Comparison of ENCODE assay signal across 9 cellular contexts in genomic region chr15:96321422-96322391, GRCh38. TPM values are rescaled to one million over a fixed set of nuclear protein-coding genes. Genes with fewer than 3 reads are reported as not detected.
DNase-seq lines count a peak whose midpoint lies in the region; ATAC-seq and TF ChIP-seq lines count a peak whose summit lies in the region.
"Had no signal": no experiment of that assay in that cellular context is flagged by ENCODE, and none has a peak within 500 bp of the region (broad histone marks: within the 10 kb centered on the region; RNA-seq: fewer than 3 reads in every experiment).

No MANE protein-coding gene starts in this region.

- no peak overlapping the region for H3K23ac ChIP-seq in mesendoderm (ENCODE audit: low read length)

- H3K4me3 ChIP-seq in MM.1S (ENCODE audit: low read length) (peak overlapping the region; percentile 60), mesendoderm (ENCODE audit: low read length) (no peak overlapping the region)

- no peak overlapping the region for H2BK15ac ChIP-seq in mesendoderm (replicated peaks; ENCODE audit: low read depth)

- H3K79me2 ChIP-seq in MM.1S (ENCODE audit: low read length) (no peaks in the 10 kb centered on the region), mesendoderm (ENCODE audit: control insufficient read depth, insufficient read depth, low read length) (no peaks in the 10 kb centered on the region)

- intact Hi-C loops in natural killer cell (cut with micrococcal nuclease) = no loop called here

- H2AFZ ChIP-seq in MM.1S (ENCODE audit: low read length) = peak overlapping the region; percentile 47

- peak; percentile 40 for ATAC-seq in esophagus mucosa
- no peak for ATAC-seq in natural killer cell
- no peak for ATAC-seq in activated CD4-positive, CD25-positive, alpha-beta regulatory T cell treated with anti-CD3 and anti-CD28 coated beads, Interleukin-2, amount 50 U/mL, for 24 hours

- H3K4me1 Mint-ChIP-seq in type B pancreatic cell (ENCODE audit: unreplicated experiment) (peaks cover 47% of the 10 kb centered on the region), natural killer cell (peaks cover 3 to 5% of the 10 kb centered on the region in 2 donors)

- no peaks in the 10 kb centered on the region for H4K20me1 ChIP-seq in MM.1S (ENCODE audit: insufficient read depth, low read length)

- H4K5ac ChIP-seq in mesendoderm (ENCODE audit: low read length) = no peak overlapping the region

- H3K4me3 Mint-ChIP-seq in type B pancreatic cell = peak overlapping the region; percentile 91
- no peak overlapping the region for H3K4me3 Mint-ChIP-seq in natural killer cell
- H3K4me3 Mint-ChIP-seq: T-helper 1 cell treated with Interleukin-12 subunit alpha and Interleukin-12 subunit beta and Interleukin-4 antibody, amounts not matched to agents 30 μg/mL and 1 μg/mL, for 36 hours had no signal

- no peak overlapping the region for H3K18ac ChIP-seq in mesendoderm (ENCODE audit: low read length)

- no peak overlapping the region for H3K4ac ChIP-seq in mesendoderm (ENCODE audit: low read depth, low read length)

- no peaks in the 10 kb centered on the region for H3K9me3 Mint-ChIP-seq in type B pancreatic cell
- no peaks in the 10 kb centered on the region for H3K9me3 Mint-ChIP-seq in natural killer cell
- H3K9me3 Mint-ChIP-seq: T-helper 1 cell treated with Interleukin-12 subunit alpha and Interleukin-12 subunit beta and Interleukin-4 antibody, amounts not matched to agents 30 μg/mL and 1 μg/mL, for 36 hours had no signal

- H3K9ac ChIP-seq in MM.1S (ENCODE audit: low read length) = peak overlapping the region; percentile 23; the same call in 1 of the 2 replicates
- no peak overlapping the region for H3K9ac ChIP-seq in mesendoderm (ENCODE audit: low read length)

- H2BK120ac ChIP-seq in mesendoderm (ENCODE audit: low read depth, low read length) = no peak overlapping the region

- no peaks in the 10 kb centered on the region for H3K79me1 ChIP-seq in mesendoderm (ENCODE audit: low read length)

- H3K36me3 ChIP-seq in MM.1S (replicated peaks; ENCODE audit: insufficient read depth, low read length) = no peaks in the 10 kb centered on the region
- no peaks in the 10 kb centered on the region for H3K36me3 ChIP-seq in mesendoderm (ENCODE audit: control insufficient read depth, insufficient read depth, low read length)

- H3K27ac Mint-ChIP-seq in type B pancreatic cell (peak overlapping the region; percentile 96), natural killer cell (no peak overlapping the region)
- H3K27ac Mint-ChIP-seq: T-helper 1 cell treated with Interleukin-12 subunit alpha and Interleukin-12 subunit beta and Interleukin-4 antibody, amounts not matched to agents 30 μg/mL and 1 μg/mL, for 36 hours had no signal

- H3K27me3 Mint-ChIP-seq in type B pancreatic cell (peaks cover 52% of the 10 kb centered on the region), natural killer cell (ENCODE audit: low read depth in 2 of 2) (peaks cover 66 to 80% of the 10 kb centered on the region in 2 donors)

- H3K4me1 ChIP-seq in MM.1S (ENCODE audit: low read length) (peaks cover 5% of the 10 kb centered on the region; the same call in 1 of the 2 replicates), mesendoderm (ENCODE audit: control insufficient read depth, low read depth, low read length) (peaks cover 7% of the 10 kb centered on the region)

- no peak overlapping the region for H2BK5ac ChIP-seq in mesendoderm (ENCODE audit: low read length)

- peak overlapping the region; percentile 75 for H3K4me2 ChIP-seq in MM.1S (ENCODE audit: low read depth, low read length)
- H3K4me2 ChIP-seq in mesendoderm (ENCODE audit: low read length) = peak overlapping the region; percentile 32

- no peaks in the 10 kb centered on the region for H3K9me2 ChIP-seq in MM.1S (replicated peaks; ENCODE audit: insufficient read depth, low read length)

- H2AK5ac ChIP-seq in mesendoderm (ENCODE audit: low read length) = no peak overlapping the region

- H3K9me3 ChIP-seq in MM.1S (replicated peaks; ENCODE audit: insufficient read depth, low read length) = no peaks in the 10 kb centered on the region

- no peaks in the 10 kb centered on the region for H3K36me3 Mint-ChIP-seq in type B pancreatic cell
- H3K36me3 Mint-ChIP-seq in natural killer cell = peaks cover 17% of the 10 kb centered on the region

- H3K27ac ChIP-seq in MM.1S (ENCODE audit: low read length) (no peak overlapping the region), mesendoderm (ENCODE audit: low read depth, low read length) (no peak overlapping the region)

- no CpG with 5 or more reads among the region's 67 CpGs for WGBS in mesendoderm (ENCODE audit: extremely low coverage, insufficient coverage, low lambda C conversion rate)

- DNase-seq in MM.1S (no peak), mesendoderm (peak; percentile 21), type B pancreatic cell (ENCODE audit: extremely low spot score, unreplicated experiment) (no peak), natural killer cell (no peak), NCI-H1436 treated with DMSO at 0.1 percent for 48 hours (lab: John Stamatoyannopoulos, UW) (no peak)
- DNase-seq: central memory CD4-positive, alpha-beta T cell had no signal

- H4K8ac ChIP-seq in mesendoderm (ENCODE audit: low read depth, low read length) = no peak overlapping the region

- H3K56ac ChIP-seq in mesendoderm (ENCODE audit: low read length) = peak overlapping the region; percentile 46

- H3F3A ChIP-seq in MM.1S (ENCODE audit: insufficient read depth, low read length) = no peaks in the 10 kb centered on the region

- no peak for TF ChIP-seq CTCF in MM.1S (IDR thresholded peaks at IDR 0.05; ENCODE audit: low read length)
- no peak for TF ChIP-seq CTCF in type B pancreatic cell (conservative IDR thresholded peaks at IDR 0.05)
- TF ChIP-seq CTCF in natural killer cell (IDR thresholded peaks at IDR 0.05) = no peak

- H3K27me3 ChIP-seq in MM.1S (replicated peaks; ENCODE audit: insufficient read depth, low read length) (0 out of 2 replicates have a peak, but pooled peaks cover 8% of the 10 kb centered on the region), mesendoderm (ENCODE audit: insufficient read depth, low read length, poor library complexity) (peaks cover 61% of the 10 kb centered on the region)

RNA-seq across cellular contexts. Expression of gene NR2F2, which starts 8.8 kb away (rescaled TPM):
- 6.9 TPM for total RNA-seq in esophagus mucosa
- polyA plus RNA-seq in mesendoderm (2013, experiment 1 of 2) = 0.03 TPM
- 0.04 TPM for polyA plus RNA-seq in mesendoderm (2013, experiment 2 of 2)
- total RNA-seq in type B pancreatic cell (ENCODE audit: low replicate concordance) = 135 and 270 TPM in 2 replicates
- not detected for total RNA-seq in natural killer cell

Comparison
In these comparisons a context has a peak if more than half of its experiments do, and no peak if none do; other contexts are left out.
1. RNA of gene NR2F2, which starts 8.8 kb away (total RNA-seq): 135 to 270 TPM in type B pancreatic cell; 6.9 TPM in esophagus mucosa (single experiment) and not detected in natural killer cell; every median in the first group is over 10 times any median in the second.